23 cellular contexts compared by ENCODE assay signal in genomic region chr3:116678853-116679252, GRCh38. TPM values are rescaled to one million over a fixed set of nuclear protein-coding genes. Genes with fewer than 3 reads are reported as not detected.
DNase-seq lines count a peak whose midpoint lies in the region; ATAC-seq and TF ChIP-seq lines count a peak whose summit lies in the region.
"Had no signal": no experiment of that assay in that cellular context is flagged by ENCODE, and none has a peak within 500 bp of the region (broad histone marks: within the 10 kb centered on the region; RNA-seq: fewer than 3 reads in every experiment).

No MANE protein-coding gene starts in this region.

- H3K27ac ChIP-seq in right atrium auricular region (no peak overlapping the region), tibial artery (no peak overlapping the region)
- H3K27ac ChIP-seq: BLaER1 had no signal

- TF ChIP-seq CTCF in right atrium auricular region (IDR thresholded peaks at IDR 0.05) (no peak), tibial artery (IDR thresholded peaks at IDR 0.05) (no peak)

- H3K4me1 ChIP-seq in right atrium auricular region: no peaks in the 10 kb centered on the region
- H3K4me1 ChIP-seq in tibial artery: no peaks in the 10 kb centered on the region
- H3K4me1 ChIP-seq: BLaER1 had no signal

- no peaks in the 10 kb centered on the region for H3K9me3 ChIP-seq in right atrium auricular region
- no peaks in the 10 kb centered on the region for H3K9me3 ChIP-seq in tibial artery
- H3K9me3 ChIP-seq: BLaER1 had no signal

- H3K4me3 ChIP-seq in right atrium auricular region (no peak overlapping the region), tibial artery (no peak overlapping the region)
- H3K4me3 ChIP-seq: BLaER1 had no signal

- ATAC-seq in Right ventricle myocardium inferior: no peak

- peak; percentile 52 for DNase-seq in Right ventricle myocardium inferior (ENCODE audit: missing footprints)
- no peak for DNase-seq in right atrium auricular region (ENCODE audit: low spot score)
- peak; percentile 18 for DNase-seq in NCI-H510A (lab: John Stamatoyannopoulos, UW)
- DNase-seq in left kidney (ENCODE audit: low read depth, low spot score): peak; percentile 12
- no peak for DNase-seq in activated CD4-positive, alpha-beta T cell treated with anti-CD3 and anti-CD28 coated beads, Interleukin-2, amount 50 U/mL, for 1 hour
- DNase-seq in tibial artery: no peak
- DNase-seq in NCI-H774 (lab: John Stamatoyannopoulos, UW): no peak
- DNase-seq: CD4-positive, CD25-positive, alpha-beta regulatory T cell; H7; KBM-7; MV-4-11; NCI-H1105; NCI-H1436 treated with DMSO at 0.1 percent for 48 hours; NCI-H2029; NCI-H2171 treated with DMSO at 0.1 percent for 48 hours; NCI-H345; NCI-H524 treated with DMSO at 0.1 percent for 48 hours; RPMI8226; SHP77 treated with DMSO at 0.1 percent for 48 hours had no signal

- intact Hi-C loops in Right ventricle myocardium inferior (cut with DNase I): no loop called here
- intact Hi-C loops in tibial artery (cut with DNase I; ENCODE audit: low total_unique reads): no loop called here

- H3K36me3 ChIP-seq in right atrium auricular region (no peaks in the 10 kb centered on the region), tibial artery (no peaks in the 10 kb centered on the region)
- H3K36me3 ChIP-seq: BLaER1 had no signal

- H3K27me3 ChIP-seq in right atrium auricular region: no peaks in the 10 kb centered on the region
- no peaks in the 10 kb centered on the region for H3K27me3 ChIP-seq in tibial artery
- H3K27me3 ChIP-seq: BLaER1 had no signal

RNA-seq across cellular contexts. Expression of gene TUSC7, which starts 30.7 kb away (rescaled TPM):
- total RNA-seq in Right ventricle myocardium inferior (not detected), right atrium auricular region (not detected)
- total RNA-seq: CD4-positive, CD25-positive, alpha-beta regulatory T cell; H7; LHCN-M2; MCF 10A; T-helper 1 cell treated with Interleukin-12 subunit alpha and Interleukin-12 subunit beta and Interleukin-4 antibody, amounts not matched to agents 30 ng/mL and 1 ng/mL, for 36 hours had no signal

Comparison
In these comparisons a context has a peak if more than half of its experiments do, and no peak if none do; other contexts are left out.
1. DNase-seq: peak in Right ventricle myocardium inferior (single experiment), NCI-H510A (single experiment) and left kidney (single experiment); none in right atrium auricular region (single experiment), activated CD4-positive, alpha-beta T cell treated with anti-CD3 and anti-CD28 coated beads, Interleukin-2, amount 50 U/mL, for 1 hour (single experiment), tibial artery (0 of 2) and NCI-H774 (single experiment).